In genomic region chr12:100672075-100672592, GRCh38 we compare ENCODE assay signal across 9 cellular contexts.
A peak's percentile ranks its signal among the peaks of the same experiment; 100 is the strongest.
DNase-seq lines count a peak whose midpoint lies in the region; ATAC-seq, FAIRE-seq and TF ChIP-seq lines count a peak whose summit lies in the region.
"Had no signal": no experiment of that assay in that cellular context is flagged by ENCODE, and none has a peak within 500 bp of the region (broad histone marks: within the 10 kb centered on the region; RNA-seq: fewer than 3 reads in every experiment).

No MANE protein-coding gene starts in this region.

- H3K9me3 Mint-ChIP-seq in progenitor cell of endocrine pancreas (ENCODE audit: low read depth): no peaks in the 10 kb centered on the region

- DNase-seq in activated T-cell treated with anti-CD3 and anti-CD28 coated beads for 24 hours (ENCODE audit: low read depth) (peak; percentile 6), activated T-cell treated with anti-CD3 and anti-CD28 coated beads for 4 hours (no peak), HEK293T (ENCODE audit: extremely low spot score) (peak; percentile 56), NCI-H460 (ENCODE audit: extremely low read depth, low read depth) (peak; percentile 15), K562 (ENCODE audit: extremely low read depth in 1 of 4, low spot score in 3 of 4) (peak; percentile 47 to 66 (median 58)), progenitor cell of endocrine pancreas (ENCODE audit: low spot score, unreplicated experiment) (no peak), tibial artery (no peak), NCI-H510A treated with DMSO at 0.1 percent for 48 hours (lab: John Stamatoyannopoulos, UW) (no peak)

- TF ChIP-seq RAD21 in K562 (CRISPR knock-in tag; conservative IDR thresholded peaks at IDR 0.05 in 1 of 2, IDR thresholded peaks at IDR 0.05 in 1 of 2): peak; percentile 32 to 48; a peak in 3 of 4 replicates

- peaks cover 6% of the 10 kb centered on the region for H3K4me1 Mint-ChIP-seq in progenitor cell of endocrine pancreas (ENCODE audit: low read depth)

- H2AFZ ChIP-seq in K562 (ENCODE audit: low read depth, low read length): no peak overlapping the region

- CTCF ChIA-PET in HEK293T (lab: Yijun Ruan, JAX): interaction anchor here (1.1 to 1.2 kb wide), 3 partner anchors 9 to 49 kb away, joined by 3 to 4 read pairs (median 3); no protein-coding TSS in a partner anchor
- CTCF ChIA-PET in K562 (lab: Yijun Ruan, JAX; ENCODE audit: low intra/inter-chr PET ratio): interaction anchor here (0.6 kb wide), 1 partner anchor 329 kb away, joined by 3 read pairs; no protein-coding TSS in a partner anchor

- WGBS in K562 (ENCODE audit: insufficient coverage, low coverage, missing lambda C conversion rate): 0% methylated on average over 2 of the region's 2 CpGs

- H3K9ac ChIP-seq in K562 (ENCODE audit: insufficient read depth in 1 of 2, low read depth in 2 of 2, low read length in 2 of 2): no peak overlapping the region

- no TSS peak for BruUV-seq in K562 (replicated peaks; lab: Mats Ljungman, UMichigan)

- no peak overlapping the region for H3K4me3 Mint-ChIP-seq in progenitor cell of endocrine pancreas (ENCODE audit: low read depth)
- H3K4me3 Mint-ChIP-seq: activated naive CD8-positive, alpha-beta T cell had no signal

- H3K79me2 ChIP-seq in K562 (ENCODE audit: control insufficient read depth, insufficient read depth, low read length): no peaks in the 10 kb centered on the region

- H3K4me1 ChIP-seq in K562 (replicated peaks in 1 of 2; ENCODE audit: control insufficient read depth in 2 of 2, insufficient read depth in 2 of 2, low read length in 2 of 2) (no peaks in the 10 kb centered on the region), tibial artery (no peaks in the 10 kb centered on the region)

- no peak for TF ChIP-seq EP300 in K562 (IDR thresholded peaks at IDR 0.05; ENCODE audit: low read length)

- TF ChIP-seq POLR2A in K562 (conservative IDR thresholded peaks at IDR 0.05): no peak

- H3K4me2 ChIP-seq in K562 (ENCODE audit: insufficient read depth, low read length): no peak overlapping the region

- H3K27ac Mint-ChIP-seq in progenitor cell of endocrine pancreas: no peak overlapping the region
- H3K27ac Mint-ChIP-seq: activated naive CD8-positive, alpha-beta T cell had no signal

- H3K27ac ChIP-seq in K562 (ENCODE audit: extremely low read depth, low read depth, low read length) (no peak overlapping the region), tibial artery (no peak overlapping the region)

- H3K27me3 ChIP-seq in K562 (ENCODE audit: control insufficient read depth in 2 of 2, insufficient read depth in 2 of 2, low read length in 2 of 2): no peaks in the 10 kb centered on the region
- H3K27me3 ChIP-seq in tibial artery: no peaks in the 10 kb centered on the region

- H3K9me3 ChIP-seq in K562 (replicated peaks; ENCODE audit: control insufficient read depth, insufficient read depth, low read depth, low read length): no peaks in the 10 kb centered on the region
- H3K9me3 ChIP-seq in tibial artery: no peaks in the 10 kb centered on the region

- H3K36me3 Mint-ChIP-seq in progenitor cell of endocrine pancreas (ENCODE audit: insufficient read depth): no peaks in the 10 kb centered on the region
- H3K36me3 Mint-ChIP-seq: activated naive CD8-positive, alpha-beta T cell had no signal

- no peaks in the 10 kb centered on the region for H4K20me1 ChIP-seq in K562 (replicated peaks; ENCODE audit: control insufficient read depth, insufficient read depth, low read length)

- TF ChIP-seq CTCF in K562 (IDR thresholded peaks at IDR 0.05 in 2 of 3, conservative IDR thresholded peaks at IDR 0.05 in 1 of 3; ENCODE audit: insufficient read depth in 2 of 3, low read depth in 1 of 3, low read length in 3 of 3): peak; percentile 54 to 79 (median 61)
- peak; percentile 46 for TF ChIP-seq CTCF in progenitor cell of endocrine pancreas (IDR thresholded peaks at IDR 0.05; ENCODE audit: unreplicated experiment)
- peak in 1 of 2 experiments; percentile 14 for TF ChIP-seq CTCF in tibial artery (IDR thresholded peaks at IDR 0.05)

- peaks cover 5% of the 10 kb centered on the region for H3K27me3 Mint-ChIP-seq in progenitor cell of endocrine pancreas

- in situ Hi-C loops in K562 (cut with MboI): loop anchor here (10.0 kb wide), 1 partner anchor 327 kb away; no protein-coding TSS in a partner anchor

- intact Hi-C loops in K562 (cut with micrococcal nuclease) (loop anchor here (5.0 kb wide), 1 partner anchor 325 kb away; no protein-coding TSS in a partner anchor), tibial artery (cut with DNase I; ENCODE audit: low total_unique reads) (no loop called here)

- H3K9me1 ChIP-seq in K562 (ENCODE audit: control insufficient read depth, insufficient read depth, low read length): no peaks in the 10 kb centered on the region

- POLR2A ChIA-PET in HEK293T (lab: Yijun Ruan, JAX): no interaction called here
- POLR2A ChIA-PET in K562 (lab: Yijun Ruan, JAX): no interaction called here

- H3K36me3 ChIP-seq in K562 (ENCODE audit: control insufficient read depth, insufficient read depth, low read length) (no peaks in the 10 kb centered on the region), tibial artery (no peaks in the 10 kb centered on the region)

- peak; percentile 71 for FAIRE-seq in K562 (lab: Jason Lieb, UNC)

- H3K4me3 ChIP-seq in K562: no peak overlapping the region
- no peak overlapping the region for H3K4me3 ChIP-seq in tibial artery

- ATAC-seq in K562: peak; percentile 93

TF ChIP-seq in HEK293T, 16 proteins besides CTCF, POLR2A, EP300 and RAD21:
- no peak for TF ChIP-seq LEF1 (IDR thresholded peaks at IDR 0.05; ENCODE audit: borderline replicate concordance)
- TF ChIP-seq NFRKB (IDR thresholded peaks at IDR 0.05): no peak
- TF ChIP-seq ELF4 (IDR thresholded peaks at IDR 0.05): no peak
- no peak for TF ChIP-seq SUZ12 (IDR thresholded peaks at IDR 0.05)
- no peak for TF ChIP-seq HDGF (IDR thresholded peaks at IDR 0.05; ENCODE audit: borderline replicate concordance)
- no peak for TF ChIP-seq TARDBP (IDR thresholded peaks at IDR 0.05)
- TF ChIP-seq ZNF384 (IDR thresholded peaks at IDR 0.05): no peak
- TF ChIP-seq FOXM1 (IDR thresholded peaks at IDR 0.05; ENCODE audit: borderline replicate concordance): no peak
- TF ChIP-seq L3MBTL2 (conservative IDR thresholded peaks at IDR 0.05): no peak
- no peak for TF ChIP-seq SP1 (IDR thresholded peaks at IDR 0.05)
- TF ChIP-seq ARNT (IDR thresholded peaks at IDR 0.05): no peak
- no peak for TF ChIP-seq PKNOX1 (IDR thresholded peaks at IDR 0.05)
- no peak for TF ChIP-seq CTBP1 (IDR thresholded peaks at IDR 0.05; ENCODE audit: borderline replicate concordance)
- no peak for TF ChIP-seq FOXK2 (IDR thresholded peaks at IDR 0.05)
- TF ChIP-seq BHLHE40 (IDR thresholded peaks at IDR 0.05; ENCODE audit: borderline replicate concordance): no peak
- TF ChIP-seq FOXA1 (IDR thresholded peaks at IDR 0.05): no peak

TF ChIP-seq in K562, 482 proteins besides CTCF, POLR2A, EP300 and RAD21:
- TF ChIP-seq ARHGAP35 (IDR thresholded peaks at IDR 0.05; ENCODE audit: partially characterized antibody) (no peak), SMC3 (conservative IDR thresholded peaks at IDR 0.05; ENCODE audit: insufficient read depth, low read depth, low read length) (0 out of 2 replicates have a peak, but pooled peaks have one; percentile 16)

Comparison
In these comparisons a context has a peak if more than half of its experiments do, and no peak if none do; other contexts are left out.
1. DNase-seq: peak in activated T-cell treated with anti-CD3 and anti-CD28 coated beads for 24 hours (single experiment), HEK293T (single experiment), NCI-H460 (single experiment) and K562 (4 of 4); none in activated T-cell treated with anti-CD3 and anti-CD28 coated beads for 4 hours (single experiment), progenitor cell of endocrine pancreas (single experiment), tibial artery (0 of 2) and NCI-H510A treated with DMSO at 0.1 percent for 48 hours (single experiment).